Comparison of ENCODE assay signal across 8 cellular contexts in genomic region chr1:153627797-153628626, GRCh38. TPM values are rescaled to one million over a fixed set of nuclear protein-coding genes. Genes with fewer than 3 reads are reported as not detected.
A peak's percentile ranks its signal among the peaks of the same experiment; 100 is the strongest.
DNase-seq lines count a peak whose midpoint lies in the region; ATAC-seq and TF ChIP-seq lines count a peak whose summit lies in the region.

TSS of gene S100A1 (plus strand) at chr1:153628434. CDS start at chr1:153630522, 2,088 bp downstream.

- no peak for ATAC-seq in HG02885 (IDR thresholded peaks at IDR 0.05; ENCODE audit: poor library complexity, unreplicated experiment)

- H3K79me1 ChIP-seq in trophoblast cell (ENCODE audit: low read length), result peaks cover 19% of the 10 kb centered on the region

- H3K36me3 ChIP-seq in Caco-2 (ENCODE audit: control insufficient read depth, insufficient read depth, low read length), result no peaks in the 10 kb centered on the region
- H3K36me3 ChIP-seq in cardiac muscle cell, result no peaks in the 10 kb centered on the region
- peaks cover 5 to 14% of the 10 kb centered on the region in 2 experiments for H3K36me3 ChIP-seq in trophoblast cell (ENCODE audit: control insufficient read depth in 1 of 2, insufficient read depth in 2 of 2, low read length in 2 of 2)

- peak within 1 kb of the TSS; percentile 92 for H4K91ac ChIP-seq in trophoblast cell (ENCODE audit: low read depth, low read length)

- H3K4ac ChIP-seq in trophoblast cell (ENCODE audit: low read depth, low read length), result no peak within 1 kb of the TSS

- H2BK12ac ChIP-seq in trophoblast cell (ENCODE audit: low read length), result peak within 1 kb of the TSS; percentile 46

- H3K9me3 ChIP-seq in Caco-2 (no peaks in the 10 kb centered on the region), cardiac muscle cell (ENCODE audit: low read depth) (no peaks in the 10 kb centered on the region), trophoblast cell (ENCODE audit: insufficient read depth, low read depth, low read length) (no peaks in the 10 kb centered on the region)

- peaks cover 35% of the 10 kb centered on the region for H3K4me1 Mint-ChIP-seq in Caco-2 (ENCODE audit: low read depth, unreplicated experiment)

- no TSS peak for BruUV-seq in Caco-2 (replicated peaks; lab: Mats Ljungman, UMichigan)

- H3K27ac Mint-ChIP-seq in Caco-2 (ENCODE audit: unreplicated experiment), result peak within 1 kb of the TSS; percentile 89

- no peak within 1 kb of the TSS for H3K23ac ChIP-seq in trophoblast cell (ENCODE audit: low read length)

- H3K4me1 ChIP-seq in Caco-2 (peaks cover 42% of the 10 kb centered on the region), cardiac muscle cell (ENCODE audit: low read depth) (peaks cover 19% of the 10 kb centered on the region), trophoblast cell (ENCODE audit: control insufficient read depth in 1 of 2, insufficient read depth in 2 of 2, low read length in 2 of 2) (peaks cover 25 to 27% of the 10 kb centered on the region in 2 experiments)

- H2BK120ac ChIP-seq in trophoblast cell (ENCODE audit: insufficient read depth, low read length, poor library complexity), result peak within 1 kb of the TSS; percentile 94

- peak within 1 kb of the TSS; percentile 93 for H2BK5ac ChIP-seq in trophoblast cell (ENCODE audit: low read depth, low read length, poor library complexity)

- peaks cover 4% of the 10 kb centered on the region for H3K9me3 Mint-ChIP-seq in Caco-2 (ENCODE audit: unreplicated experiment)

- peak within 1 kb of the TSS; percentile 17 for H3K14ac ChIP-seq in trophoblast cell (ENCODE audit: low read length)

- H3K79me2 ChIP-seq in trophoblast cell (ENCODE audit: control insufficient read depth, insufficient read depth, low read length, poor library complexity), result peaks cover 11% of the 10 kb centered on the region

- H3K27me3 Mint-ChIP-seq in Caco-2 (ENCODE audit: insufficient read depth, unreplicated experiment), result no peaks in the 10 kb centered on the region

- peak within 1 kb of the TSS; percentile 20 for H2AFZ ChIP-seq in trophoblast cell (ENCODE audit: insufficient read depth, low read length, poor library complexity)

- no peak for DNase-seq in Caco-2
- DNase-seq in cardiac muscle cell (ENCODE audit: low read depth in 1 of 2, low spot score in 1 of 2), result no peak
- no peak for DNase-seq in trophoblast cell
- no peak for DNase-seq in activated CD4-positive, CD25-positive, alpha-beta regulatory T cell (lab: John Stamatoyannopoulos, UW)
- DNase-seq in cerebellar nuclear complex (lab: John Stamatoyannopoulos, UW), result no peak
- no peak for DNase-seq in activated CD4-positive, alpha-beta T cell treated with anti-CD3 and anti-CD28 coated beads for 4 hours

- peak within 1 kb of the TSS; percentile 76 for H3K4me2 ChIP-seq in trophoblast cell (ENCODE audit: low read length)

- peaks cover 47% of the 10 kb centered on the region for H3K36me3 Mint-ChIP-seq in Caco-2 (ENCODE audit: insufficient read depth, unreplicated experiment)

- TF ChIP-seq CTCF in Caco-2 (IDR thresholded peaks at IDR 0.05; ENCODE audit: insufficient read depth in 1 of 2, low read depth in 1 of 2, low read length in 1 of 2, severe bottlenecking in 1 of 2, unreplicated experiment in 1 of 2) (no peak), VCaP (conservative IDR thresholded peaks at IDR 0.05) (peak; percentile 29), cardiac muscle cell (IDR thresholded peaks at IDR 0.05; ENCODE audit: low read depth, low read length) (no peak)

- POLR2A ChIA-PET in Caco-2 (lab: Charles Lee), result interaction anchor here (0.6 to 2.4 kb wide), 21 partner anchors 11 to 335 kb away, joined by 3 to 43 read pairs (median 7); partner anchors contain the start of genes S100A14, S100A16, S100A2 and S100A4

- intact Hi-C loops in Caco-2 (cut with micrococcal nuclease; ENCODE audit: unreplicated experiment), result loop anchor here (1.0 to 2.0 kb wide), 4 partner anchors 15 to 117 kb away; partner anchors contain the start of gene S100A16

- H3K9ac ChIP-seq in trophoblast cell (ENCODE audit: low read length), result no peak within 1 kb of the TSS

- peak within 1 kb of the TSS; percentile 28 for H3K18ac ChIP-seq in trophoblast cell (ENCODE audit: low read length)

- H3K4me3 Mint-ChIP-seq in Caco-2 (ENCODE audit: unreplicated experiment), result peak within 1 kb of the TSS; percentile 93

- H3K27me3 ChIP-seq in Caco-2 (replicated peaks; ENCODE audit: control insufficient read depth, insufficient read depth, low read length) (no peaks in the 10 kb centered on the region), cardiac muscle cell (no peaks in the 10 kb centered on the region), trophoblast cell (ENCODE audit: insufficient read depth, low read length) (no peaks in the 10 kb centered on the region)

- H3K4me3 ChIP-seq in Caco-2 (ENCODE audit: low read depth, low read length) (peak within 1 kb of the TSS; percentile 62), cardiac muscle cell (peak within 1 kb of the TSS; percentile 41), trophoblast cell (ENCODE audit: low read depth, low read length) (peak within 1 kb of the TSS; percentile 69)

- H3K27ac ChIP-seq in VCaP, result peak within 1 kb of the TSS; percentile 77
- H3K27ac ChIP-seq in cardiac muscle cell, result peak within 1 kb of the TSS; percentile 84
- peak within 1 kb of the TSS; percentile 94 for H3K27ac ChIP-seq in trophoblast cell (ENCODE audit: low read depth, low read length)

- no CpG with 5 or more reads among the region's 8 CpGs for WGBS in trophoblast cell (ENCODE audit: extremely low coverage, insufficient coverage, insufficient read length)

- peak within 1 kb of the TSS; percentile 66 for H4K12ac ChIP-seq in trophoblast cell (ENCODE audit: low read depth, low read length)

- peak within 1 kb of the TSS; percentile 49 for H2AK5ac ChIP-seq in trophoblast cell (ENCODE audit: low read length)

- peak within 1 kb of the TSS; percentile 73 for H4K8ac ChIP-seq in trophoblast cell (ENCODE audit: low read depth, low read length)

- CTCF ChIA-PET in Caco-2 (lab: Charles Lee), result interaction anchor here (0.8 to 3.1 kb wide), 29 partner anchors 11 to 148 kb away, joined by 3 to 56 read pairs (median 6); partner anchors contain the start of genes INTS3, NPR1, S100A14 and S100A16

RNA-seq across cellular contexts. Expression of gene S100A1, which starts in this region (rescaled TPM):
- total RNA-seq in Caco-2 (2022), result 12.6 and 18.1 TPM in 2 replicates
- total RNA-seq in cardiac muscle cell, result 2.2 and 7.6 TPM in 2 replicates
- 0.42 TPM in 1 of 2 replicates, not detected in the other for polyA plus RNA-seq in cardiac muscle cell
- polyA plus RNA-seq in trophoblast cell (2013), result 0.93 and 1.2 TPM in 2 replicates
